ENCODE assay signal across 22 cellular contexts in the genomic region with DNA sequence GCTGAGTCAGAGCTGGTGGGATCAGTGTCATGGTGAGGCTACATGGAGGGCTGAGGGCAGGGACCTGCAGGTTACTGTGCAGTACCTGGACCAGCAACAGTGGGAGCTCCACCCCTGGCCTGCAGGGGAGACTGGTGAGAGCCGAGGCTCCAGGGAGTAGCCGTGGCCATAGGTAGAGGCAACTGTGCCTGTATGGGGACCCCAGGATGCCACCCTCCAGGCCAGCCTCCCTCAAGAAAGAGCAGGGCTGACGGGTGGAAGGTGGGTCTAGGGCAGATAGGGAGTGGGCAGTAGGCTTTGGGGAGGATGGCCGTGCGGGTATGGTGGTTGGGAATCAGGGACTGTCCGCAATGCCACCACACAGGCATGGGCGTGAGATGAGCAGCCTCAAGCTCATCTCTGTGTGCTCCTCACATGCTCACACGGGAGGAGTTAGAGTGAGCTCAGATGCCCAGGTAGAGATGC. TPM values are rescaled to one million over a fixed set of nuclear protein-coding genes. Genes with fewer than 3 reads are reported as not detected.
"Had no signal": no experiment of that assay in that cellular context is flagged by ENCODE, and none has a peak within 500 bp of the region (broad histone marks: within the 10 kb centered on the region; RNA-seq: fewer than 3 reads in every experiment).

No MANE protein-coding gene starts in this region.

- H3K27me3 ChIP-seq: gastrocnemius medialis, ovary, right lobe of liver, tibial artery had no signal

- H3K27ac ChIP-seq: coronary artery, gastrocnemius medialis, ovary, right lobe of liver, tibial artery had no signal

- ATAC-seq: activated CD8-positive, alpha-beta T cell treated with anti-CD3 and anti-CD28 coated beads, Interleukin-2, amount 10 ng/mL, durations not matched to agents 7 days and 5 days; activated naive CD8-positive, alpha-beta T cell treated with anti-CD3 and anti-CD28 coated beads, Interleukin-2, amount 50 U/mL, for 24 hours; gastrocnemius medialis; left lobe of liver had no signal

- H3K9me3 ChIP-seq: gastrocnemius medialis, ovary, right lobe of liver, tibial artery had no signal

- H3K4me3 ChIP-seq: coronary artery, gastrocnemius medialis, ovary, right lobe of liver, tibial artery had no signal

- H3K4me1 ChIP-seq: gastrocnemius medialis, right lobe of liver had no signal

- DNase-seq: activated CD4-positive, alpha-beta T cell treated with anti-CD3 and anti-CD28 coated beads, Interleukin-2, amount 10 ng/mL, durations not matched to agents 24 days and 14 days; activated CD8-positive, alpha-beta T cell treated with anti-CD3 and anti-CD28 coated beads, Interleukin-2, amount 10 ng/mL, durations not matched to agents 7 days and 5 days; activated naive CD4-positive, alpha-beta T cell treated with anti-CD3 and anti-CD28 coated beads, Interleukin-2, amount 10 ng/mL, durations not matched to agents 7 days and 5 days; activated naive CD8-positive, alpha-beta T cell treated with anti-CD3 and anti-CD28 coated beads, Interleukin-2, amount 50 U/mL, for 24 hours; activated T-cell treated with anti-CD3 and anti-CD28 coated beads, Interleukin-2, amount 50 U/mL, for 24 hours; anterior cingulate cortex; gastrocnemius medialis; head of caudate nucleus; mammary epithelial cell; right lobe of liver; stimulated activated CD4-positive, alpha-beta T cell treated with anti-CD3 and anti-CD28 coated beads, Interleukin-4, amount 100 ng/mL, for 4 hours; stimulated activated naive CD4-positive, alpha-beta T cell; substantia nigra; T-helper 1 cell; T-helper 9 cell had no signal

- H3K36me3 ChIP-seq: gastrocnemius medialis, ovary, right lobe of liver, tibial artery had no signal

- FAIRE-seq: endometrium, keratinocyte, urothelium cell line had no signal

RNA-seq across cellular contexts. Expression of a gene that starts 35.5 kb away (rescaled TPM):
- total RNA-seq: activated CD4-positive, alpha-beta T cell treated with anti-CD3 and anti-CD28 coated beads, Interleukin-2, amount 10 ng/mL, durations not matched to agents 24 days and 14 days had no signal
